In the genomic region with DNA sequence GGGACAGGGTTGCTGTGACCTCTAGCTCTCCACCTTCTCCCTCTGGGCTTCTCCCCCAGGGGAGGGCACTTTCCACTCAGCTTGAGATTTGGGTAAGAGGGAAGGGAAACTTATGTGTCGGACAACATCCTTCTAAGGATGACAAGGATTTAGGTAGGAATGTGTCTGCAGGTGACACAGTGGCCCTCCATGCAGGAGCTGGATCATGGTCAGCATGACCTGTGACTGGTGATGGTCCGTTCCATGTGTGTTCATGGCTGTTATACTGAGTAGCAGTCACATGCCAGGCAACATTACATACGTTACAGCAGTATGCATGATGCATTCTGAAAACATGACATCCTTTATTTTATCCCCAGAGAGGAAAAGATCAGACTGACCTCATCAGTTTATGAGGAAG, we compare ENCODE assay signal across 26 cellular contexts.
"Had no signal": no experiment of that assay in that cellular context is flagged by ENCODE, and none has a peak within 500 bp of the region (broad histone marks: within the 10 kb centered on the region; RNA-seq: fewer than 3 reads in every experiment).

No MANE protein-coding gene starts in this region.

- H3K27ac ChIP-seq: cardiac muscle cell, SK-N-MC had no signal

- H3K4me3 ChIP-seq: cardiac muscle cell, SK-N-MC had no signal

- DNase-seq: activated B cell treated with CpG ODN at 0.5 μM for 24 hours; activated CD4-positive, alpha-beta memory T cell treated with anti-CD3 and anti-CD28 coated beads for 36 hours; activated CD4-positive, alpha-beta T cell treated with anti-CD3 and anti-CD28 coated beads, Interleukin-2, amount 10 ng/mL, durations not matched to agents 7 days and 5 days; activated CD8-positive, alpha-beta memory T cell treated with anti-CD3 and anti-CD28 coated beads for 24 hours; activated gamma-delta T cell; activated naive CD4-positive, alpha-beta T cell treated with anti-CD3 and anti-CD28 coated beads for 36 hours; activated T-cell treated with anti-CD3 and anti-CD28 coated beads, Interleukin-2, amount 50 U/mL, for 4 hours; amygdala; MM.1S; NCI-H1105; NCI-H1436 treated with DMSO at 0.1 percent for 48 hours; NCI-H187; NCI-H2081; NCI-H510A treated with DMSO at 0.1 percent for 48 hours; NCI-H69; NK-92 treated with Interleukin-12 subunit alpha and Interleukin-12 subunit beta, amount 100 ng/mL, for 24 hours; OCI-M1; RPMI8226; T-cell; T-helper 2 cell; T1000 had no signal

- H3K27me3 ChIP-seq: cardiac muscle cell had no signal

- H3K36me3 ChIP-seq: cardiac muscle cell had no signal

- ATAC-seq: activated T-cell treated with anti-CD3 and anti-CD28 coated beads, Interleukin-2, amount 50 U/mL, for 4 hours; activated T-helper 17 cell treated with anti-CD3 and anti-CD28 coated beads, Interleukin-2, amount 50 U/mL, for 72 hours; Panc1; Right ventricle myocardium inferior; T-cell had no signal
